In the genomic region with DNA sequence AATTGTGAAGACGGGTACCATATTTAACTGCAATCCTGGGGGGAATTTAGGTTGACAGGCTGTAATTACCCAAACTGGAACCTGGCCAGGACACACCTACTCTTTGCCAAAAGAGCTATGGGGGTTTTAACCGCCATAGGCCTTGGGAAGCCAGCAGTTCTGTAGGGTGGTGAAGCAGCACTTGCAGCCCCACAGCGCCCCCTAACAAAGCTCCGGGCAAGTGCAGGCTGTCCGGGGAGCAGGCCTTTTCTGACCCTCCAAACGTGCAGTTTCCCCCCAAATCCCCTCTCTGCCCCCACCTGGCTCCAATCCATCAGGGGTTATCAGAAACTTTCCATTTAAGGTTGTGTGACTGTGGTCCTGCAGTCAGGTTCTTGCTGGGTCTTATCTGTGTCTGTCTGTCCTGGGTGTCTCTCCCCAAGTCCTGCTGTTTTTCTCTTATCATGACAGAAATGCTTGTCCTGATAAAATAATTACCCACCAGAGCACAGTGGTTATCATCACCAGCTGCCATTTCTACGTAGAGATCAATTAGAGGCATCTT, we compare ENCODE assay signal across 1 cellular context.
TF ChIP-seq lines count a peak whose summit lies in the region.

No MANE protein-coding gene starts in this region.

TF ChIP-seq in K562, 482 proteins besides CTCF, POLR2A, EP300 and RAD21 (continued from another document and continues in another):
- TF ChIP-seq, protein P1, sequence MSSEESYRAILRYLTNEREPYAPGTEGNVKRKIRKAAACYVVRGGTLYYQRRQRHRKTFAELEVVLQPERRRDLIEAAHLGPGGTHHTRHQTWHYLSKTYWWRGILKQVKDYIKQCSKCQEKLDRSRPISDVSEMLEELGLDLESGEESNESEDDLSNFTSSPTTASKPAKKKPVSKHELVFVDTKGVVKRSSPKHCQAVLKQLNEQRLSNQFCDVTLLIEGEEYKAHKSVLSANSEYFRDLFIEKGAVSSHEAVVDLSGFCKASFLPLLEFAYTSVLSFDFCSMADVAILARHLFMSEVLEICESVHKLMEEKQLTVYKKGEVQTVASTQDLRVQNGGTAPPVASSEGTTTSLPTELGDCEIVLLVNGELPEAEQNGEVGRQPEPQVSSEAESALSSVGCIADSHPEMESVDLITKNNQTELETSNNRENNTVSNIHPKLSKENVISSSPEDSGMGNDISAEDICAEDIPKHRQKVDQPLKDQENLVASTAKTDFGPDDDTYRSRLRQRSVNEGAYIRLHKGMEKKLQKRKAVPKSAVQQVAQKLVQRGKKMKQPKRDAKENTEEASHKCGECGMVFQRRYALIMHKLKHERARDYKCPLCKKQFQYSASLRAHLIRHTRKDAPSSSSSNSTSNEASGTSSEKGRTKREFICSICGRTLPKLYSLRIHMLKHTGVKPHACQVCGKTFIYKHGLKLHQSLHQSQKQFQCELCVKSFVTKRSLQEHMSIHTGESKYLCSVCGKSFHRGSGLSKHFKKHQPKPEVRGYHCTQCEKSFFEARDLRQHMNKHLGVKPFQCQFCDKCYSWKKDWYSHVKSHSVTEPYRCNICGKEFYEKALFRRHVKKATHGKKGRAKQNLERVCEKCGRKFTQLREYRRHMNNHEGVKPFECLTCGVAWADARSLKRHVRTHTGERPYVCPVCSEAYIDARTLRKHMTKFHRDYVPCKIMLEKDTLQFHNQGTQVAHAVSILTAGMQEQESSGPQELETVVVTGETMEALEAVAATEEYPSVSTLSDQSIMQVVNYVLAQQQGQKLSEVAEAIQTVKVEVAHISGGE (CRISPR knock-in tag; IDR thresholded peaks at IDR 0.05) = peak in 1 of 3 experiments; percentile 56; a peak in 1 of 6 replicates
- peak; percentile 73; the same call in 1 of the 2 replicates for TF ChIP-seq SMARCA4 (IDR thresholded peaks at IDR 0.05)
- TF ChIP-seq, protein P2, sequence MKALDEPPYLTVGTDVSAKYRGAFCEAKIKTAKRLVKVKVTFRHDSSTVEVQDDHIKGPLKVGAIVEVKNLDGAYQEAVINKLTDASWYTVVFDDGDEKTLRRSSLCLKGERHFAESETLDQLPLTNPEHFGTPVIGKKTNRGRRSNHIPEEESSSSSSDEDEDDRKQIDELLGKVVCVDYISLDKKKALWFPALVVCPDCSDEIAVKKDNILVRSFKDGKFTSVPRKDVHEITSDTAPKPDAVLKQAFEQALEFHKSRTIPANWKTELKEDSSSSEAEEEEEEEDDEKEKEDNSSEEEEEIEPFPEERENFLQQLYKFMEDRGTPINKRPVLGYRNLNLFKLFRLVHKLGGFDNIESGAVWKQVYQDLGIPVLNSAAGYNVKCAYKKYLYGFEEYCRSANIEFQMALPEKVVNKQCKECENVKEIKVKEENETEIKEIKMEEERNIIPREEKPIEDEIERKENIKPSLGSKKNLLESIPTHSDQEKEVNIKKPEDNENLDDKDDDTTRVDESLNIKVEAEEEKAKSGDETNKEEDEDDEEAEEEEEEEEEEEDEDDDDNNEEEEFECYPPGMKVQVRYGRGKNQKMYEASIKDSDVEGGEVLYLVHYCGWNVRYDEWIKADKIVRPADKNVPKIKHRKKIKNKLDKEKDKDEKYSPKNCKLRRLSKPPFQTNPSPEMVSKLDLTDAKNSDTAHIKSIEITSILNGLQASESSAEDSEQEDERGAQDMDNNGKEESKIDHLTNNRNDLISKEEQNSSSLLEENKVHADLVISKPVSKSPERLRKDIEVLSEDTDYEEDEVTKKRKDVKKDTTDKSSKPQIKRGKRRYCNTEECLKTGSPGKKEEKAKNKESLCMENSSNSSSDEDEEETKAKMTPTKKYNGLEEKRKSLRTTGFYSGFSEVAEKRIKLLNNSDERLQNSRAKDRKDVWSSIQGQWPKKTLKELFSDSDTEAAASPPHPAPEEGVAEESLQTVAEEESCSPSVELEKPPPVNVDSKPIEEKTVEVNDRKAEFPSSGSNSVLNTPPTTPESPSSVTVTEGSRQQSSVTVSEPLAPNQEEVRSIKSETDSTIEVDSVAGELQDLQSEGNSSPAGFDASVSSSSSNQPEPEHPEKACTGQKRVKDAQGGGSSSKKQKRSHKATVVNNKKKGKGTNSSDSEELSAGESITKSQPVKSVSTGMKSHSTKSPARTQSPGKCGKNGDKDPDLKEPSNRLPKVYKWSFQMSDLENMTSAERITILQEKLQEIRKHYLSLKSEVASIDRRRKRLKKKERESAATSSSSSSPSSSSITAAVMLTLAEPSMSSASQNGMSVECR (CRISPR knock-in tag; IDR thresholded peaks at IDR 0.05) = no peak
- TF ChIP-seq ZNF507 (tag; conservative IDR thresholded peaks at IDR 0.05) = no peak
- TF ChIP-seq CBFA2T3 (IDR thresholded peaks at IDR 0.05) = peak; percentile 96
- TF ChIP-seq DACH1 (IDR thresholded peaks at IDR 0.05; ENCODE audit: partially characterized antibody) = peak; percentile 45
- TF ChIP-seq SOX6 (IDR thresholded peaks at IDR 0.05) = peak; percentile 81
- peak; percentile 30 for TF ChIP-seq HDAC3 (IDR thresholded peaks at IDR 0.05; ENCODE audit: borderline replicate concordance, partially characterized antibody)
- TF ChIP-seq HIVEP1 (CRISPR knock-in tag; IDR thresholded peaks at IDR 0.05) = no peak
- TF ChIP-seq PPARD (CRISPR knock-in tag; IDR thresholded peaks at IDR 0.05) = no peak
- TF ChIP-seq STAG1 (CRISPR knock-in tag; IDR thresholded peaks at IDR 0.05; ENCODE audit: borderline replicate concordance) = peak; percentile 56; the same call in 1 of the 2 replicates
- peak; percentile 46 to 51; a peak in 3 of 4 replicates for TF ChIP-seq KDM1A (IDR thresholded peaks at IDR 0.05)
- TF ChIP-seq SMARCE1 (IDR thresholded peaks at IDR 0.05) = peak; percentile 70; the same call in 1 of the 2 replicates
- TF ChIP-seq, protein P3, sequence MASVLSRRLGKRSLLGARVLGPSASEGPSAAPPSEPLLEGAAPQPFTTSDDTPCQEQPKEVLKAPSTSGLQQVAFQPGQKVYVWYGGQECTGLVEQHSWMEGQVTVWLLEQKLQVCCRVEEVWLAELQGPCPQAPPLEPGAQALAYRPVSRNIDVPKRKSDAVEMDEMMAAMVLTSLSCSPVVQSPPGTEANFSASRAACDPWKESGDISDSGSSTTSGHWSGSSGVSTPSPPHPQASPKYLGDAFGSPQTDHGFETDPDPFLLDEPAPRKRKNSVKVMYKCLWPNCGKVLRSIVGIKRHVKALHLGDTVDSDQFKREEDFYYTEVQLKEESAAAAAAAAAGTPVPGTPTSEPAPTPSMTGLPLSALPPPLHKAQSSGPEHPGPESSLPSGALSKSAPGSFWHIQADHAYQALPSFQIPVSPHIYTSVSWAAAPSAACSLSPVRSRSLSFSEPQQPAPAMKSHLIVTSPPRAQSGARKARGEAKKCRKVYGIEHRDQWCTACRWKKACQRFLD (CRISPR knock-in tag; IDR thresholded peaks at IDR 0.05) = peak; percentile 66; the same call in 1 of the 2 replicates
- TF ChIP-seq MTA2 (IDR thresholded peaks at IDR 0.05; ENCODE audit: low read depth) = peak; percentile 85
- no peak for TF ChIP-seq SIX5 (IDR thresholded peaks at IDR 0.05; ENCODE audit: borderline replicate concordance in 1 of 2, insufficient read depth in 1 of 2, low read depth in 1 of 2, low read length in 2 of 2)
- TF ChIP-seq TRIM28 (IDR thresholded peaks at IDR 0.05) = no peak
- peak; percentile 66; the same call in 1 of the 2 replicates for TF ChIP-seq CTBP1 (IDR thresholded peaks at IDR 0.05; ENCODE audit: borderline replicate concordance)
- TF ChIP-seq ZNF354B (CRISPR knock-in tag; IDR thresholded peaks at IDR 0.05) = no peak
- TF ChIP-seq TEAD1 (CRISPR knock-in tag; IDR thresholded peaks at IDR 0.05) = 0 out of 4 replicates have a peak, but pooled peaks of 1 of the 2 experiments have one; percentile 57
- TF ChIP-seq NFIC (IDR thresholded peaks at IDR 0.05) = peak; percentile 82
- TF ChIP-seq ZNF583 (CRISPR knock-in tag; IDR thresholded peaks at IDR 0.05) = no peak
- TF ChIP-seq, protein P4, sequence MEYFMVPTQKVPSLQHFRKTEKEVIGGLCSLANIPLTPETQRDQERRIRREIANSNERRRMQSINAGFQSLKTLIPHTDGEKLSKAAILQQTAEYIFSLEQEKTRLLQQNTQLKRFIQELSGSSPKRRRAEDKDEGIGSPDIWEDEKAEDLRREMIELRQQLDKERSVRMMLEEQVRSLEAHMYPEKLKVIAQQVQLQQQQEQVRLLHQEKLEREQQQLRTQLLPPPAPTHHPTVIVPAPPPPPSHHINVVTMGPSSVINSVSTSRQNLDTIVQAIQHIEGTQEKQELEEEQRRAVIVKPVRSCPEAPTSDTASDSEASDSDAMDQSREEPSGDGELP (CRISPR knock-in tag; IDR thresholded peaks at IDR 0.05; ENCODE audit: borderline replicate concordance) = peak; percentile 53; the same call in 1 of the 2 replicates
- no peak for TF ChIP-seq MYC (IDR thresholded peaks at IDR 0.05; ENCODE audit: low read depth, low read length)
- no peak for TF ChIP-seq MYC (CRISPR knock-in tag; IDR thresholded peaks at IDR 0.05; ENCODE audit: borderline replicate concordance, low read depth)
- no peak for TF ChIP-seq SIN3A (IDR thresholded peaks at IDR 0.05; ENCODE audit: borderline replicate concordance in 2 of 2, control insufficient read depth in 1 of 2, low read depth in 2 of 2, low read length in 2 of 2)
- TF ChIP-seq ZNF75A (CRISPR knock-in tag; IDR thresholded peaks at IDR 0.05) = no peak
- no peak for TF ChIP-seq THRAP3 (IDR thresholded peaks at IDR 0.05; ENCODE audit: borderline replicate concordance)
- no peak for TF ChIP-seq ZKSCAN1 (IDR thresholded peaks at IDR 0.05; ENCODE audit: low read depth, low read length)
- no peak for TF ChIP-seq BRF1 (IDR thresholded peaks at IDR 0.05; ENCODE audit: borderline replicate concordance, extremely low read depth, insufficient read length)
- TF ChIP-seq, protein P5, sequence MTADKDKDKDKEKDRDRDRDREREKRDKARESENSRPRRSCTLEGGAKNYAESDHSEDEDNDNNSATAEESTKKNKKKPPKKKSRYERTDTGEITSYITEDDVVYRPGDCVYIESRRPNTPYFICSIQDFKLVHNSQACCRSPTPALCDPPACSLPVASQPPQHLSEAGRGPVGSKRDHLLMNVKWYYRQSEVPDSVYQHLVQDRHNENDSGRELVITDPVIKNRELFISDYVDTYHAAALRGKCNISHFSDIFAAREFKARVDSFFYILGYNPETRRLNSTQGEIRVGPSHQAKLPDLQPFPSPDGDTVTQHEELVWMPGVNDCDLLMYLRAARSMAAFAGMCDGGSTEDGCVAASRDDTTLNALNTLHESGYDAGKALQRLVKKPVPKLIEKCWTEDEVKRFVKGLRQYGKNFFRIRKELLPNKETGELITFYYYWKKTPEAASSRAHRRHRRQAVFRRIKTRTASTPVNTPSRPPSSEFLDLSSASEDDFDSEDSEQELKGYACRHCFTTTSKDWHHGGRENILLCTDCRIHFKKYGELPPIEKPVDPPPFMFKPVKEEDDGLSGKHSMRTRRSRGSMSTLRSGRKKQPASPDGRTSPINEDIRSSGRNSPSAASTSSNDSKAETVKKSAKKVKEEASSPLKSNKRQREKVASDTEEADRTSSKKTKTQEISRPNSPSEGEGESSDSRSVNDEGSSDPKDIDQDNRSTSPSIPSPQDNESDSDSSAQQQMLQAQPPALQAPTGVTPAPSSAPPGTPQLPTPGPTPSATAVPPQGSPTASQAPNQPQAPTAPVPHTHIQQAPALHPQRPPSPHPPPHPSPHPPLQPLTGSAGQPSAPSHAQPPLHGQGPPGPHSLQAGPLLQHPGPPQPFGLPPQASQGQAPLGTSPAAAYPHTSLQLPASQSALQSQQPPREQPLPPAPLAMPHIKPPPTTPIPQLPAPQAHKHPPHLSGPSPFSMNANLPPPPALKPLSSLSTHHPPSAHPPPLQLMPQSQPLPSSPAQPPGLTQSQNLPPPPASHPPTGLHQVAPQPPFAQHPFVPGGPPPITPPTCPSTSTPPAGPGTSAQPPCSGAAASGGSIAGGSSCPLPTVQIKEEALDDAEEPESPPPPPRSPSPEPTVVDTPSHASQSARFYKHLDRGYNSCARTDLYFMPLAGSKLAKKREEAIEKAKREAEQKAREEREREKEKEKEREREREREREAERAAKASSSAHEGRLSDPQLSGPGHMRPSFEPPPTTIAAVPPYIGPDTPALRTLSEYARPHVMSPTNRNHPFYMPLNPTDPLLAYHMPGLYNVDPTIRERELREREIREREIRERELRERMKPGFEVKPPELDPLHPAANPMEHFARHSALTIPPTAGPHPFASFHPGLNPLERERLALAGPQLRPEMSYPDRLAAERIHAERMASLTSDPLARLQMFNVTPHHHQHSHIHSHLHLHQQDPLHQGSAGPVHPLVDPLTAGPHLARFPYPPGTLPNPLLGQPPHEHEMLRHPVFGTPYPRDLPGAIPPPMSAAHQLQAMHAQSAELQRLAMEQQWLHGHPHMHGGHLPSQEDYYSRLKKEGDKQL (CRISPR knock-in tag; IDR thresholded peaks at IDR 0.05; ENCODE audit: borderline replicate concordance) = no peak
- TF ChIP-seq ZNF146 (CRISPR knock-in tag; IDR thresholded peaks at IDR 0.05; ENCODE audit: unreplicated experiment) = no peak
- TF ChIP-seq CREM (IDR thresholded peaks at IDR 0.05; ENCODE audit: low read depth) = peak; percentile 77
- TF ChIP-seq TBL1XR1 (IDR thresholded peaks at IDR 0.05; ENCODE audit: low read length in 2 of 2) = peak in 1 of 2 experiments; percentile 57; a peak in 3 of 4 replicates
- TF ChIP-seq ZNF12 (CRISPR knock-in tag; IDR thresholded peaks at IDR 0.05) = no peak
- TF ChIP-seq FOXJ3 (CRISPR knock-in tag; IDR thresholded peaks at IDR 0.05) = no peak
- TF ChIP-seq HNRNPK (IDR thresholded peaks at IDR 0.05; ENCODE audit: low read depth, low read length, poor library complexity, severe bottlenecking) = no peak
- TF ChIP-seq, protein P6, sequence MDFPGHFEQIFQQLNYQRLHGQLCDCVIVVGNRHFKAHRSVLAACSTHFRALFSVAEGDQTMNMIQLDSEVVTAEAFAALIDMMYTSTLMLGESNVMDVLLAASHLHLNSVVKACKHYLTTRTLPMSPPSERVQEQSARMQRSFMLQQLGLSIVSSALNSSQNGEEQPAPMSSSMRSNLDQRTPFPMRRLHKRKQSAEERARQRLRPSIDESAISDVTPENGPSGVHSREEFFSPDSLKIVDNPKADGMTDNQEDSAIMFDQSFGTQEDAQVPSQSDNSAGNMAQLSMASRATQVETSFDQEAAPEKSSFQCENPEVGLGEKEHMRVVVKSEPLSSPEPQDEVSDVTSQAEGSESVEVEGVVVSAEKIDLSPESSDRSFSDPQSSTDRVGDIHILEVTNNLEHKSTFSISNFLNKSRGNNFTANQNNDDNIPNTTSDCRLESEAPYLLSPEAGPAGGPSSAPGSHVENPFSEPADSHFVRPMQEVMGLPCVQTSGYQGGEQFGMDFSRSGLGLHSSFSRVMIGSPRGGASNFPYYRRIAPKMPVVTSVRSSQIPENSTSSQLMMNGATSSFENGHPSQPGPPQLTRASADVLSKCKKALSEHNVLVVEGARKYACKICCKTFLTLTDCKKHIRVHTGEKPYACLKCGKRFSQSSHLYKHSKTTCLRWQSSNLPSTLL (IDR thresholded peaks at IDR 0.05) = no peak
- TF ChIP-seq, protein P7, sequence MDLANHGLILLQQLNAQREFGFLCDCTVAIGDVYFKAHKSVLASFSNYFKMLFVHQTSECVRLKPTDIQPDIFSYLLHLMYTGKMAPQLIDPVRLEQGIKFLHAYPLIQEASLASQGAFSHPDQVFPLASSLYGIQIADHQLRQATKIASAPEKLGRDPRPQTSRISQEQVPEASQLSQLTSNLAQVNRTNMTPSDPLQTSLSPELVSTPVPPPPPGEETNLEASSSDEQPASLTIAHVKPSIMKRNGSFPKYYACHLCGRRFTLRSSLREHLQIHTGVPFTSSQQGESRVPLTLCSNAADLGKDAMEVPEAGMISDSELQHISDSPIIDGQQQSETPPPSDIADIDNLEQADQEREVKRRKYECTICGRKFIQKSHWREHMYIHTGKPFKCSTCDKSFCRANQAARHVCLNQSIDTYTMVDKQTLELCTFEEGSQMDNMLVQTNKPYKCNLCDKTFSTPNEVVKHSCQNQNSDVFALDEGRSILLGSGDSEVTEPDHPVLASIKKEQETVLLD (IDR thresholded peaks at IDR 0.05) = no peak
- TF ChIP-seq RBFOX2 (IDR thresholded peaks at IDR 0.05; ENCODE audit: low read depth, low read length) = no peak
- peak; percentile 78 for TF ChIP-seq POLR2AphosphoS5 (IDR thresholded peaks at IDR 0.05; ENCODE audit: control insufficient read depth, insufficient read depth, low read depth, low read length)
- TF ChIP-seq HCFC1 (IDR thresholded peaks at IDR 0.05; ENCODE audit: low read depth, low read length) = no peak
